Comparison of ENCODE assay signal across 19 cellular contexts in genomic region chr5:21121213-21121612, GRCh38.
A peak's percentile ranks its signal among the peaks of the same experiment; 100 is the strongest.
DNase-seq lines count a peak whose midpoint lies in the region; ATAC-seq and TF ChIP-seq lines count a peak whose summit lies in the region.
"Had no signal": no experiment of that assay in that cellular context is flagged by ENCODE, and none has a peak within 500 bp of the region (broad histone marks: within the 10 kb centered on the region; RNA-seq: fewer than 3 reads in every experiment).

No MANE protein-coding gene starts in this region.

- in situ Hi-C loops in astrocyte of the cerebellum (cut with HindIII; ENCODE audit: low sequenced_read_pairs), result no loop called here

- peaks cover 12% of the 10 kb centered on the region for H3K9me3 Mint-ChIP-seq in activated T-cell treated with anti-CD3 and anti-CD28 coated beads, Interleukin-2, amount 50 U/mL, for 24 hours

- peak; percentile 42 for DNase-seq in MM.1S
- peak; percentile 51 for DNase-seq in astrocyte of the cerebellum (ENCODE audit: low read depth)
- peak; percentile 4 for DNase-seq in myocyte (ENCODE audit: low read depth)
- DNase-seq in activated T-cell treated with anti-CD3 and anti-CD28 coated beads, Interleukin-2, amount 50 U/mL, for 24 hours, result no peak
- no peak for DNase-seq in activated CD4-positive, CD25-positive, alpha-beta regulatory T cell (lab: John Stamatoyannopoulos, UW)
- no peak for DNase-seq in NCI-H510A treated with DMSO at 0.1 percent for 48 hours (lab: John Stamatoyannopoulos, UW)
- DNase-seq in UCSD-AML1 (lab: John Stamatoyannopoulos, UW; ENCODE audit: unreplicated experiment), result no peak
- DNase-seq: C1 segment of cervical spinal cord, GDM1, HFFc6, Kasumi-1, NCI-H1417 treated with DMSO at 0.1 percent for 48 hours, NCI-H1930, NCI-H446 treated with DMSO at 0.1 percent for 48 hours, NCI-H748 treated with DMSO at 0.1 percent for 48 hours had no signal

- H3K4me1 ChIP-seq in MM.1S (ENCODE audit: low read length), result no peaks in the 10 kb centered on the region
- H3K4me1 ChIP-seq: A549 had no signal

- no peaks in the 10 kb centered on the region for H3K4me1 Mint-ChIP-seq in activated T-cell treated with anti-CD3 and anti-CD28 coated beads, Interleukin-2, amount 50 U/mL, for 24 hours (ENCODE audit: low read depth)

- ATAC-seq in GM18511 (IDR thresholded peaks at IDR 0.05; ENCODE audit: unreplicated experiment), result peak; percentile 62
- ATAC-seq: A549, Panc1, Right ventricle myocardium inferior had no signal

- no peaks in the 10 kb centered on the region for H3K36me3 Mint-ChIP-seq in activated T-cell treated with anti-CD3 and anti-CD28 coated beads, Interleukin-2, amount 50 U/mL, for 24 hours (ENCODE audit: low read depth)

- H3K4me2 ChIP-seq in MM.1S (ENCODE audit: low read depth, low read length), result peak overlapping the region; percentile 6; the same call in 1 of the 2 replicates
- H3K4me2 ChIP-seq: A549 had no signal

- H3K4me3 Mint-ChIP-seq in activated T-cell treated with anti-CD3 and anti-CD28 coated beads, Interleukin-2, amount 50 U/mL, for 24 hours, result no peak overlapping the region
- H3K4me3 Mint-ChIP-seq: HFFc6 had no signal

- no peak overlapping the region for H2AFZ ChIP-seq in MM.1S (ENCODE audit: low read length)

- H3K27ac ChIP-seq in MM.1S (ENCODE audit: low read length), result no peak overlapping the region
- H3K27ac ChIP-seq: A549 had no signal

- H3K27me3 ChIP-seq in MM.1S (replicated peaks; ENCODE audit: insufficient read depth, low read length), result no peaks in the 10 kb centered on the region

- H3K4me3 ChIP-seq in MM.1S (ENCODE audit: low read length) (no peak overlapping the region), astrocyte of the cerebellum (ENCODE audit: low read depth, low read length) (no peak overlapping the region)
- H3K4me3 ChIP-seq: A549 had no signal

- no peaks in the 10 kb centered on the region for H4K20me1 ChIP-seq in MM.1S (ENCODE audit: insufficient read depth, low read length)

- H3K9me3 ChIP-seq in MM.1S (replicated peaks; ENCODE audit: insufficient read depth, low read length), result no peaks in the 10 kb centered on the region
- H3K9me3 ChIP-seq: A549 had no signal

- no peak overlapping the region for H3K27ac Mint-ChIP-seq in activated T-cell treated with anti-CD3 and anti-CD28 coated beads, Interleukin-2, amount 50 U/mL, for 24 hours
- H3K27ac Mint-ChIP-seq: HFFc6 had no signal

- no peaks in the 10 kb centered on the region for H3F3A ChIP-seq in MM.1S (ENCODE audit: insufficient read depth, low read length)

- H3K36me3 ChIP-seq in MM.1S (replicated peaks; ENCODE audit: insufficient read depth, low read length), result no peaks in the 10 kb centered on the region

- no peak for TF ChIP-seq CTCF in MM.1S (IDR thresholded peaks at IDR 0.05; ENCODE audit: low read length)
- no peak for TF ChIP-seq CTCF in astrocyte of the cerebellum (IDR thresholded peaks at IDR 0.05; ENCODE audit: low read depth, low read length, missing control alignments)

- H3K79me2 ChIP-seq in MM.1S (ENCODE audit: low read length), result no peaks in the 10 kb centered on the region

- no peak overlapping the region for H3K9ac ChIP-seq in MM.1S (ENCODE audit: low read length)

- no peaks in the 10 kb centered on the region for H3K27me3 Mint-ChIP-seq in activated T-cell treated with anti-CD3 and anti-CD28 coated beads, Interleukin-2, amount 50 U/mL, for 24 hours

- no peaks in the 10 kb centered on the region for H3K9me2 ChIP-seq in MM.1S (replicated peaks; ENCODE audit: insufficient read depth, low read length)

Comparison
In these comparisons a context has a peak if more than half of its experiments do, and no peak if none do; other contexts are left out.
1. DNase-seq: peak in MM.1S (single experiment), astrocyte of the cerebellum (single experiment) and myocyte (single experiment); none in activated T-cell treated with anti-CD3 and anti-CD28 coated beads, Interleukin-2, amount 50 U/mL, for 24 hours (single experiment), activated CD4-positive, CD25-positive, alpha-beta regulatory T cell (0 of 4), NCI-H510A treated with DMSO at 0.1 percent for 48 hours (single experiment) and UCSD-AML1 (single experiment).